1 cellular context compared by ENCODE assay signal in genomic region chr7:92179393-92179924, GRCh38.
TF ChIP-seq lines count a peak whose summit lies in the region.

No MANE protein-coding gene starts in this region.

TF ChIP-seq in HepG2, 621 proteins besides CTCF, POLR2A, EP300 and RAD21 (continued from another document):
- TF ChIP-seq, protein P1, sequence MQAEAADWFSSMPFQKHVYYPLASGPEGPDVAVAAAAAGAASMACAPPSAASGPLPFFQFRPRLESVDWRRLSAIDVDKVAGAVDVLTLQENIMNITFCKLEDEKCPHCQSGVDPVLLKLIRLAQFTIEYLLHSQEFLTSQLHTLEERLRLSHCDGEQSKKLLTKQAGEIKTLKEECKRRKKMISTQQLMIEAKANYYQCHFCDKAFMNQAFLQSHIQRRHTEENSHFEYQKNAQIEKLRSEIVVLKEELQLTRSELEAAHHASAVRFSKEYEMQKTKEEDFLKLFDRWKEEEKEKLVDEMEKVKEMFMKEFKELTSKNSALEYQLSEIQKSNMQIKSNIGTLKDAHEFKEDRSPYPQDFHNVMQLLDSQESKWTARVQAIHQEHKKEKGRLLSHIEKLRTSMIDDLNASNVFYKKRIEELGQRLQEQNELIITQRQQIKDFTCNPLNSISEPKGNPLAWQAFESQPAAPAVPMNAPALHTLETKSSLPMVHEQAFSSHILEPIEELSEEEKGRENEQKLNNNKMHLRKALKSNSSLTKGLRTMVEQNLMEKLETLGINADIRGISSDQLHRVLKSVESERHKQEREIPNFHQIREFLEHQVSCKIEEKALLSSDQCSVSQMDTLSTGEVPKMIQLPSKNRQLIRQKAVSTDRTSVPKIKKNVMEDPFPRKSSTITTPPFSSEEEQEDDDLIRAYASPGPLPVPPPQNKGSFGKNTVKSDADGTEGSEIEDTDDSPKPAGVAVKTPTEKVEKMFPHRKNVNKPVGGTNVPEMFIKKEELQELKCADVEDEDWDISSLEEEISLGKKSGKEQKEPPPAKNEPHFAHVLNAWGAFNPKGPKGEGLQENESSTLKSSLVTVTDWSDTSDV (CRISPR knock-in tag; IDR thresholded peaks at IDR 0.05) = 0 out of 2 replicates have a peak, but pooled peaks have one; percentile 2
- TF ChIP-seq NCOR1 (IDR thresholded peaks at IDR 0.05; ENCODE audit: borderline replicate concordance, low read length) (no peak), HDAC1 (CRISPR knock-in tag; IDR thresholded peaks at IDR 0.05) (0 out of 2 replicates have a peak, but pooled peaks have one; percentile 4), SP140L (CRISPR knock-in tag; IDR thresholded peaks at IDR 0.05; ENCODE audit: borderline replicate concordance) (no peak), PRMT3 (CRISPR knock-in tag; IDR thresholded peaks at IDR 0.05; ENCODE audit: borderline replicate concordance, low read depth) (no peak), YEATS4 (CRISPR knock-in tag; IDR thresholded peaks at IDR 0.05; ENCODE audit: borderline replicate concordance) (peak; percentile 40; the same call in 1 of the 2 replicates), FUBP1 (CRISPR knock-in tag; IDR thresholded peaks at IDR 0.05; ENCODE audit: borderline replicate concordance) (no peak), ZFP91 (CRISPR knock-in tag; IDR thresholded peaks at IDR 0.05; ENCODE audit: borderline replicate concordance) (0 out of 2 replicates have a peak, but pooled peaks have one; percentile 8)
- TF ChIP-seq, protein P2, sequence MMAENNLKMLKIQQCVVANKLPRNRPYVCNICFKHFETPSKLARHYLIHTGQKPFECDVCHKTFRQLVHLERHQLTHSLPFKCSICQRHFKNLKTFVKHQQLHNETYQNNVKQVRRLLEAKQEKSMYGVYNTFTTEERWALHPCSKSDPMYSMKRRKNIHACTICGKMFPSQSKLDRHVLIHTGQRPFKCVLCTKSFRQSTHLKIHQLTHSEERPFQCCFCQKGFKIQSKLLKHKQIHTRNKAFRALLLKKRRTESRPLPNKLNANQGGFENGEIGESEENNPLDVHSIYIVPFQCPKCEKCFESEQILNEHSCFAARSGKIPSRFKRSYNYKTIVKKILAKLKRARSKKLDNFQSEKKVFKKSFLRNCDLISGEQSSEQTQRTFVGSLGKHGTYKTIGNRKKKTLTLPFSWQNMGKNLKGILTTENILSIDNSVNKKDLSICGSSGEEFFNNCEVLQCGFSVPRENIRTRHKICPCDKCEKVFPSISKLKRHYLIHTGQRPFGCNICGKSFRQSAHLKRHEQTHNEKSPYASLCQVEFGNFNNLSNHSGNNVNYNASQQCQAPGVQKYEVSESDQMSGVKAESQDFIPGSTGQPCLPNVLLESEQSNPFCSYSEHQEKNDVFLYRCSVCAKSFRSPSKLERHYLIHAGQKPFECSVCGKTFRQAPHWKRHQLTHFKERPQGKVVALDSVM (CRISPR knock-in tag; IDR thresholded peaks at IDR 0.05) = 0 out of 2 replicates have a peak, but pooled peaks have one; percentile 34
